26 cellular contexts compared by ENCODE assay signal in genomic region chr5:59738039-59738438, GRCh38.
"Had no signal": no experiment of that assay in that cellular context is flagged by ENCODE, and none has a peak within 500 bp of the region (broad histone marks: within the 10 kb centered on the region; RNA-seq: fewer than 3 reads in every experiment).

No MANE protein-coding gene starts in this region.

- H3K27me3 ChIP-seq: stomach, suprapubic skin, testis, thyroid gland, tibial artery, tibial nerve, transverse colon, upper lobe of left lung, upper lobe of right lung, uterus, vagina had no signal

- H3K4me3 ChIP-seq: stomach, suprapubic skin, testis, thoracic aorta, thyroid gland, tibial artery, tibial nerve, transverse colon, upper lobe of left lung, upper lobe of right lung, uterus, vagina had no signal

- H3K36me3 ChIP-seq: stomach, suprapubic skin, thoracic aorta, thyroid gland, tibial artery, tibial nerve, transverse colon, upper lobe of left lung, upper lobe of right lung, uterus, vagina had no signal

- H3K4me1 ChIP-seq: stomach, suprapubic skin, testis, thyroid gland, tibial artery, tibial nerve, transverse colon, upper lobe of left lung, upper lobe of right lung, uterus, vagina had no signal

- H3K27ac ChIP-seq: stomach, suprapubic skin, testis, thoracic aorta, thyroid gland, tibial artery, tibial nerve, transverse colon, upper lobe of left lung, upper lobe of right lung, uterus, vagina had no signal

- DNase-seq: stimulated activated CD4-positive, alpha-beta T cell treated with anti-CD3 and anti-CD28 coated beads, Interleukin-2, amount 100 ng/mL, for 48 hours; stimulated activated CD4-positive, alpha-beta T cell treated with anti-CD3 and anti-CD28 coated beads, Interleukin-4, amount 100 ng/mL, for 1 hour; stimulated activated CD4-positive, alpha-beta T cell treated with anti-CD3 and anti-CD28 coated beads, Interleukin-4, amount 100 ng/mL, for 24 hours; stimulated activated CD4-positive, alpha-beta T cell treated with anti-CD3 and anti-CD28 coated beads, Interleukin-4, amount 100 ng/mL, for 4 hours; stimulated activated CD8-positive, alpha-beta memory T cell treated with anti-CD3 and anti-CD28 coated beads, Interleukin-4, amount 100 ng/mL, for 48 hours; stimulated activated naive B cell treated with anti-CD40 and anti-IgM and Interleukin-4, amounts not matched to agents 10 μg/mL and 1 μg/mL and 100 μg/mL, for 72 hours; stimulated activated naive CD4-positive, alpha-beta T cell; stimulated activated naive CD4-positive, alpha-beta T cell treated with Interleukin-2 at 50 U/mL for 16 hours; stimulated activated naive CD8-positive, alpha-beta T cell treated with anti-CD3 and anti-CD28 coated beads, Interleukin-15, amount 100 ng/mL, for 72 hours; stimulated activated naive CD8-positive, alpha-beta T cell treated with anti-CD3 and anti-CD28 coated beads, Interleukin-15, Interleukin-2, amounts not matched to agents 100 U/mL and 50 U/mL, for 24 hours; stomach; substantia nigra; testis; thyroid gland; tibial artery; transverse colon; trophoblast cell; upper lobe of left lung; upper lobe of right lung; uterus had no signal

- H3K9me3 ChIP-seq: stomach, suprapubic skin, testis, thoracic aorta, thyroid gland, tibial artery, tibial nerve, transverse colon, upper lobe of left lung, upper lobe of right lung, uterus, vagina had no signal

- ATAC-seq: stimulated activated effector memory CD8-positive, alpha-beta T cell treated with anti-CD3 and anti-CD28 coated beads, Interleukin-12 subunit alpha, Interleukin-12 subunit beta, amount 100 ng/mL, for 72 hours; stimulated activated memory B cell treated with anti-CD40 and anti-IgM and Interleukin-4, amounts not matched to agents 10 μg/mL and 1 μg/mL and 100 μg/mL, for 72 hours; stimulated activated naive B cell treated with anti-CD40 and anti-IgM and Interleukin-4, amounts not matched to agents 10 μg/mL and 1 μg/mL and 100 μg/mL, for 72 hours; stimulated activated naive CD8-positive, alpha-beta T cell treated with anti-CD3 and anti-CD28 coated beads, Interleukin-15, amount 100 ng/mL, for 72 hours; stimulated activated naive CD8-positive, alpha-beta T cell treated with anti-CD3 and anti-CD28 coated beads, Interleukin-15, Interleukin-2, amounts not matched to agents 100 U/mL and 50 U/mL, for 24 hours; upper lobe of right lung had no signal
